Comparison of ENCODE assay signal across 8 cellular contexts in the genomic region with DNA sequence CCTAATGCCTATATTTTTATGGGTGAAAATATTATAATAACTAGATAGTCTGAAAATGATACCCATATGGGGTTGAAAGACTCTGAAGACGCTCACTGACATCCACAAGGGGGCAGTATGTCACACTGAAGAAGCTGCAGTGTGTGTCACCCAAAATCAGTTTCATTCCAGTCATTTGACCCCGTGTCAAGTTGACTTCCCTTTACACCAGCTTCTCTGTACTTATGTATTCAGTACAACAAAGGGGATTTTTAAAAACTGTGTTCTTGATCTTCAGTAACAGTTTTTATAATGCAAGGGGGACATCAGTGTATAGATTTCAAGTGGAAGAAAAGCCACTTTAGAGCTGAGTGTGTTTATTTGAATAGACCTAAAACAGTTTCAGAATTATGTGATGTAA. TPM values are rescaled to one million over a fixed set of nuclear protein-coding genes. Genes with fewer than 3 reads are reported as not detected.
DNase-seq lines count a peak whose midpoint lies in the region; ATAC-seq and TF ChIP-seq lines count a peak whose summit lies in the region.

No MANE protein-coding gene starts in this region.

- no peak overlapping the region for H3K4me3 Mint-ChIP-seq in CD8-positive, alpha-beta T cell
- H3K4me3 Mint-ChIP-seq in activated CD8-positive, alpha-beta T cell treated with anti-CD3 and anti-CD28 coated beads for 36 hours, result no peak overlapping the region

- H3K4ac ChIP-seq in neuronal stem cell (ENCODE audit: low read length), result no peak overlapping the region

- H3K4me2 ChIP-seq in neuronal stem cell (ENCODE audit: insufficient read depth, low read length, poor library complexity, severe bottlenecking), result no peak overlapping the region

- no peak overlapping the region for H2BK120ac ChIP-seq in neuronal stem cell (ENCODE audit: low read depth, low read length)

- TF ChIP-seq EP300 in esophagus muscularis mucosa (IDR thresholded peaks at IDR 0.05) (no peak), tibial nerve (IDR thresholded peaks at IDR 0.05) (no peak)

- no peak overlapping the region for H2BK5ac ChIP-seq in neuronal stem cell (ENCODE audit: low read length)

- no peaks in the 10 kb centered on the region for H3K36me3 ChIP-seq in CD8-positive, alpha-beta T cell (ENCODE audit: insufficient read depth, low read length)
- peaks cover 0 to 24% (median 7%) of the 10 kb centered on the region in 4 donors for H3K36me3 ChIP-seq in esophagus muscularis mucosa
- H3K36me3 ChIP-seq in neuronal stem cell (replicated peaks in 1 of 2; ENCODE audit: control insufficient read depth in 2 of 2, insufficient read depth in 2 of 2, low read length in 2 of 2), result peaks cover 0 to 21% of the 10 kb centered on the region in 2 donors
- no peaks in the 10 kb centered on the region for H3K36me3 ChIP-seq in tibial nerve

- H3K27ac Mint-ChIP-seq in CD8-positive, alpha-beta T cell, result no peak overlapping the region
- H3K27ac Mint-ChIP-seq in activated CD8-positive, alpha-beta T cell treated with anti-CD3 and anti-CD28 coated beads for 36 hours, result no peak overlapping the region

- H3K14ac ChIP-seq in neuronal stem cell (ENCODE audit: low read length), result no peak overlapping the region

- H3K4me1 Mint-ChIP-seq in CD8-positive, alpha-beta T cell (ENCODE audit: low read depth), result peaks cover 2% of the 10 kb centered on the region
- H3K4me1 Mint-ChIP-seq in activated CD8-positive, alpha-beta T cell treated with anti-CD3 and anti-CD28 coated beads for 36 hours (ENCODE audit: low read depth), result peaks cover 2% of the 10 kb centered on the region

- no peak overlapping the region for H4K91ac ChIP-seq in neuronal stem cell (ENCODE audit: low read depth, low read length, poor library complexity)

- H3K27me3 Mint-ChIP-seq in CD8-positive, alpha-beta T cell (ENCODE audit: low read depth), result no peaks in the 10 kb centered on the region
- H3K27me3 Mint-ChIP-seq in activated CD8-positive, alpha-beta T cell treated with anti-CD3 and anti-CD28 coated beads for 36 hours, result peaks cover 6% of the 10 kb centered on the region

- H4K8ac ChIP-seq in neuronal stem cell (ENCODE audit: low read depth, low read length), result no peak overlapping the region

- no peak overlapping the region for H3K18ac ChIP-seq in neuronal stem cell (ENCODE audit: low read length)

- CTCF ChIA-PET in CD8-positive, alpha-beta T cell (lab: Charles Lee), result interaction anchor here (0.7 to 3.6 kb wide), 18 partner anchors 8 to 570 kb away, joined by 3 to 22 read pairs (median 4); no protein-coding TSS in a partner anchor
- CTCF ChIA-PET in activated CD8-positive, alpha-beta T cell treated with anti-CD3 and anti-CD28 coated beads for 36 hours (lab: Charles Lee), result interaction anchor here (0.6 to 3.1 kb wide), 33 partner anchors 9 to 435 kb away, joined by 3 to 19 read pairs (median 5); partner anchors contain the start of genes CCNC, COQ3, FAXC and PNISR

- POLR2A ChIA-PET in CD8-positive, alpha-beta T cell (lab: Charles Lee), result no interaction called here
- POLR2A ChIA-PET in activated CD8-positive, alpha-beta T cell treated with anti-CD3 and anti-CD28 coated beads for 36 hours (lab: Charles Lee), result no interaction called here

- H3K36me3 Mint-ChIP-seq in CD8-positive, alpha-beta T cell, result no peaks in the 10 kb centered on the region
- H3K36me3 Mint-ChIP-seq in activated CD8-positive, alpha-beta T cell treated with anti-CD3 and anti-CD28 coated beads for 36 hours (ENCODE audit: low read depth), result no peaks in the 10 kb centered on the region

- H3K9ac ChIP-seq in neuronal stem cell (ENCODE audit: low read depth, low read length, poor library complexity), result no peak overlapping the region

- H3K27me3 ChIP-seq in CD8-positive, alpha-beta T cell (ENCODE audit: insufficient read depth, low read length), result no peaks in the 10 kb centered on the region
- H3K27me3 ChIP-seq in esophagus muscularis mucosa (no peaks in the 10 kb centered on the region), neuronal stem cell (ENCODE audit: control insufficient read depth in 3 of 3, insufficient read depth in 3 of 3, low read depth in 1 of 3, low read length in 3 of 3) (no peaks in the 10 kb centered on the region), tibial nerve (no peaks in the 10 kb centered on the region)

- no peak overlapping the region for H3K27ac ChIP-seq in CD8-positive, alpha-beta T cell (ENCODE audit: low read depth, low read length)
- peak overlapping the region in 3 of 4 donors; percentile 3 to 35 (median 33) for H3K27ac ChIP-seq in esophagus muscularis mucosa (replicated peaks in 1 of 4)
- H3K27ac ChIP-seq in neuronal stem cell (replicated peaks; ENCODE audit: low read length), result no peak overlapping the region
- H3K27ac ChIP-seq in tibial nerve, result no peak overlapping the region

- H2AFZ ChIP-seq in neuronal stem cell (ENCODE audit: low read length), result no peak overlapping the region

- 5% methylated on average over 2 of the region's 2 CpGs for WGBS in esophagus muscularis mucosa
- no CpG with 5 or more reads among the region's 2 CpGs for WGBS in neuronal stem cell (ENCODE audit: extremely low coverage in 2 of 2, insufficient read length in 2 of 2, insufficient replicate concordance in 1 of 2), 2 donors
- WGBS in tibial nerve, 2 donors, result 0 to 3% methylated on average over 2 of the region's 2 CpGs

- H3K4me1 ChIP-seq in CD8-positive, alpha-beta T cell (ENCODE audit: insufficient read depth, low read length), result no peaks in the 10 kb centered on the region
- peaks cover 0 to 24% (median 14%) of the 10 kb centered on the region in 4 donors for H3K4me1 ChIP-seq in esophagus muscularis mucosa
- H3K4me1 ChIP-seq in neuronal stem cell (ENCODE audit: control insufficient read depth in 2 of 2, insufficient read depth in 1 of 2, low read depth in 1 of 2, low read length in 2 of 2), result peaks cover 7 to 16% of the 10 kb centered on the region in 2 donors
- H3K4me1 ChIP-seq in tibial nerve, result no peaks in the 10 kb centered on the region

- no peak overlapping the region for H3K23ac ChIP-seq in neuronal stem cell (ENCODE audit: low read depth, low read length, poor library complexity)

- TF ChIP-seq CTCF in CD8-positive, alpha-beta T cell (IDR thresholded peaks at IDR 0.05), result peak; percentile 85
- TF ChIP-seq CTCF in activated CD8-positive, alpha-beta T cell treated with anti-CD3 and anti-CD28 coated beads for 36 hours (IDR thresholded peaks at IDR 0.05), result peak; percentile 80
- TF ChIP-seq CTCF in esophagus muscularis mucosa (IDR thresholded peaks at IDR 0.05) (peak; percentile 67 to 81 (median 70)), tibial nerve (IDR thresholded peaks at IDR 0.05) (peak; percentile 39 to 64 (median 53))

- ATAC-seq in CD8-positive, alpha-beta T cell, result peak; percentile 64
- peak; percentile 69 for ATAC-seq in GM18909 (IDR thresholded peaks at IDR 0.05; ENCODE audit: poor library complexity, unreplicated experiment)
- peak; percentile 61 for ATAC-seq in HG03095 (IDR thresholded peaks at IDR 0.05; ENCODE audit: unreplicated experiment)
- ATAC-seq in activated CD8-positive, alpha-beta T cell treated with anti-CD3 and anti-CD28 coated beads for 36 hours, result peak; percentile 95

- no peaks in the 10 kb centered on the region for H3K79me1 ChIP-seq in neuronal stem cell (ENCODE audit: low read depth, low read length)

- H2AK5ac ChIP-seq in neuronal stem cell (ENCODE audit: low read depth, low read length), result no peak overlapping the region

- no peaks in the 10 kb centered on the region for H3K9me3 Mint-ChIP-seq in CD8-positive, alpha-beta T cell
- no peaks in the 10 kb centered on the region for H3K9me3 Mint-ChIP-seq in activated CD8-positive, alpha-beta T cell treated with anti-CD3 and anti-CD28 coated beads for 36 hours

- TF ChIP-seq POLR2A in esophagus muscularis mucosa (IDR thresholded peaks at IDR 0.05; ENCODE audit: low read depth) (no peak), tibial nerve (IDR thresholded peaks at IDR 0.05) (no peak)

- H2BK15ac ChIP-seq in neuronal stem cell (ENCODE audit: low read length), result no peak overlapping the region

- H2BK12ac ChIP-seq in neuronal stem cell (ENCODE audit: low read length), result no peak overlapping the region

- H3K9me3 ChIP-seq in CD8-positive, alpha-beta T cell (ENCODE audit: low read length), result no peaks in the 10 kb centered on the region
- no peaks in the 10 kb centered on the region for H3K9me3 ChIP-seq in esophagus muscularis mucosa
- H3K9me3 ChIP-seq in neuronal stem cell (replicated peaks in 1 of 2; ENCODE audit: control insufficient read depth in 2 of 2, insufficient read depth in 1 of 2, low read depth in 1 of 2, low read length in 2 of 2), result no peaks in the 10 kb centered on the region
- no peaks in the 10 kb centered on the region for H3K9me3 ChIP-seq in tibial nerve

- peak; percentile 12 to 66 (median 37) for DNase-seq in CD8-positive, alpha-beta T cell
- peak; percentile 55 for DNase-seq in NCI-H460 (ENCODE audit: extremely low read depth, low read depth)
- peak; percentile 83 for DNase-seq in activated CD8-positive, alpha-beta T cell treated with anti-CD3 and anti-CD28 coated beads for 36 hours
- no peak for DNase-seq in esophagus muscularis mucosa (ENCODE audit: extremely low spot score)
- DNase-seq in neuronal stem cell (ENCODE audit: low spot score), result peak; percentile 61
- DNase-seq in tibial nerve (ENCODE audit: low spot score in 2 of 2), result peak in 1 of 2 donors; percentile 52

- intact Hi-C loops in CD8-positive, alpha-beta T cell (cut with DNase I, micrococcal nuclease), result loop anchor here (1.0 to 10.0 kb wide), 5 partner anchors 96 to 1155 kb away; no protein-coding TSS in a partner anchor
- intact Hi-C loops in activated CD8-positive, alpha-beta T cell treated with anti-CD3 and anti-CD28 coated beads for 36 hours (cut with micrococcal nuclease), result loop anchor here (5.0 kb wide), 1 partner anchor 97 kb away; the partner anchor contains the start of gene PNISR
- intact Hi-C loops in esophagus muscularis mucosa (cut with DNase I), result loop anchor here (5.0 kb wide), 2 partner anchors 62 to 97 kb away; partner anchors contain the start of genes COQ3 and PNISR

- H3K4me3 ChIP-seq in CD8-positive, alpha-beta T cell (ENCODE audit: low read depth, low read length), result no peak overlapping the region
- H3K4me3 ChIP-seq in esophagus muscularis mucosa (no peak overlapping the region), neuronal stem cell (ENCODE audit: low read length in 2 of 2) (no peak overlapping the region), tibial nerve (no peak overlapping the region)

RNA-seq across cellular contexts. Expression of gene FAXC, which starts 19.3 kb away (rescaled TPM):
- not detected for total RNA-seq in CD8-positive, alpha-beta T cell
- total RNA-seq in NCI-H460 (2014; rRNA removed; shearing (Covaris generic)), result 1.9 and 2.0 TPM in 2 replicates
- polyA plus RNA-seq in NCI-H460 (2014; cell fraction: nucleus; rRNA removed), result 0.08 and 0.68 TPM in 2 replicates
- total RNA-seq in activated CD8-positive, alpha-beta T cell treated with anti-CD3 and anti-CD28 coated beads for 36 hours, result not detected
- total RNA-seq in esophagus muscularis mucosa, result 10 to 100 TPM; 22.2 to 44.7 (median 41.8) TPM
- polyA plus RNA-seq in neuronal stem cell (2013, experiment 1 of 2), result 20.7 TPM
- 20.8 TPM for polyA plus RNA-seq in neuronal stem cell (2013, experiment 2 of 2)
- 1 to 10 TPM in 1 of 4 donors, under 1 TPM in 3; under 0.01 to 2.4 (median 0.44) TPM for total RNA-seq in tibial nerve

Comparison
In these comparisons a context has a peak if more than half of its experiments do, and no peak if none do; other contexts are left out.
1. H3K27ac ChIP-seq: peak in esophagus muscularis mucosa (3 of 4); none in CD8-positive, alpha-beta T cell (single experiment), neuronal stem cell (single experiment) and tibial nerve (0 of 4).
2. Peak in every context shown above with its lines, with median percentiles within 50 percentile points of each other: ATAC-seq and CTCF ChIP-seq.